Comparison of ENCODE assay signal across 8 cellular contexts in the genomic region with DNA sequence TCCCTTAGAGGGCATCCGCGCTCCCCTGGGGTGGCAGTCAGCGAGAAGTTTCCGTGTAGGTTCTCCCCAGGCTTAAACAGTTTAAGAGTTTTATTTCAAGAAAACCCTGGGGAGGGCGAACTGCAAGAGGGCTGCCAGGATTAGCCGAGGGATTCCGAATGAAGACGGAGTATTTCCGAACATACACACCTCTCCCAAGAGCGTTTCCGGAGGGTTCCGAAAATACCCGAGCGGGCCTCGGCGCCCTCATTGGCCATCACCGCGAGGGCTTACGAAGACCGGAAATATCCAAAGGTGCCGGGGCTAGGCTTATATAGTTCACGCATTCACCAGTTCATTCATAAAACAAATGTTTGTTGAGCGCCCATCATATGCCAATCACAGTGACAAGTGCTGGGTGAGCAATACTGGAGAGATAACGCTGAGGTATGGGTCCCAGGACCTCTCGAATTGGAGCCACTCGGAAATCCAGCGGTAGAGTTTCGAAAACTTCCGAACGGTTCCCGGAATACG. TPM values are rescaled to one million over a fixed set of nuclear protein-coding genes. Genes with fewer than 3 reads are reported as not detected.
DNase-seq lines count a peak whose midpoint lies in the region; ATAC-seq and TF ChIP-seq lines count a peak whose summit lies in the region.

No MANE protein-coding gene starts in this region.

- H3K79me2 ChIP-seq in mammary epithelial cell (ENCODE audit: insufficient read depth, low read length), result peaks cover 67% of the 10 kb centered on the region

- TSS peak; percentile 61 for BruUV-seq in mammary epithelial cell (replicated peaks; lab: Mats Ljungman, UMichigan)

- CTCF ChIA-PET in mammary epithelial cell (lab: Charles Lee; ENCODE audit: low non-redundant PET), result no interaction called here

- peak overlapping the region; percentile 96 for H3K4me2 ChIP-seq in mammary epithelial cell (ENCODE audit: insufficient read depth, low read depth, low read length)

- dilution Hi-C loops in mammary epithelial cell (cut with HindIII; ENCODE audit: low sequenced_read_pairs), result loop anchor here (5.0 kb wide), 2 partner anchors 38 to 88 kb away; no protein-coding TSS in a partner anchor

- H2AFZ ChIP-seq in mammary epithelial cell (ENCODE audit: low read depth, low read length), result peak overlapping the region; percentile 94

- TF ChIP-seq CTCF in WERI-Rb-1 (IDR thresholded peaks at IDR 0.05; ENCODE audit: low read depth, low read length), result no peak
- TF ChIP-seq CTCF in mammary epithelial cell (conservative IDR thresholded peaks at IDR 0.05 in 1 of 2, IDR thresholded peaks at IDR 0.05 in 1 of 2; ENCODE audit: extremely low read depth in 1 of 2, insufficient read depth in 1 of 2, low read depth in 1 of 2, low read length in 2 of 2), result no peak

- H3K4me1 ChIP-seq in mammary epithelial cell (ENCODE audit: insufficient read depth, low read length), result peaks cover 32% of the 10 kb centered on the region

- peak; percentile 70 for DNase-seq in 8988T
- DNase-seq in NCI-H2196 (lab: John Stamatoyannopoulos, UW; ENCODE audit: unreplicated experiment), result peak; percentile 98
- DNase-seq in WERI-Rb-1, result peak; percentile 98
- DNase-seq in mammary epithelial cell, result peak; percentile 93
- peak; percentile 83 for DNase-seq in iPS-NIHi11 (ENCODE audit: low spot score)

- H3K27me3 ChIP-seq in WERI-Rb-1 (ENCODE audit: insufficient read depth, low read depth, severe bottlenecking) (no peaks in the 10 kb centered on the region), mammary epithelial cell (ENCODE audit: insufficient read depth, low read length) (no peaks in the 10 kb centered on the region)

- in situ Hi-C loops in mammary epithelial cell (cut with MboI; ENCODE audit: low sequenced_read_pairs in 2 of 2), result loop anchor here (10.0 kb wide), 2 partner anchors 80 to 90 kb away; no protein-coding TSS in a partner anchor

- H4K20me1 ChIP-seq in mammary epithelial cell (ENCODE audit: insufficient read depth, low read length), result peaks cover 7% of the 10 kb centered on the region

- intact Hi-C loops in mammary epithelial cell (cut with micrococcal nuclease), result loop anchor here (2.0 kb wide), 4 partner anchors 46 to 92 kb away; partner anchors contain the start of gene KMT5C

- H3K9ac ChIP-seq in mammary epithelial cell (ENCODE audit: insufficient read depth, low read length), result peak overlapping the region; percentile 90

- 2% methylated on average over 17 of the region's 32 CpGs for WGBS in mammary epithelial cell (ENCODE audit: low coverage, missing lambda C conversion rate)

- no peaks in the 10 kb centered on the region for H3K9me3 ChIP-seq in WERI-Rb-1 (ENCODE audit: severe bottlenecking)
- no peaks in the 10 kb centered on the region for H3K9me3 ChIP-seq in mammary epithelial cell (replicated peaks; ENCODE audit: insufficient read depth, low read length)

- H3K4me3 ChIP-seq in WERI-Rb-1 (ENCODE audit: low read depth, low read length), result peak overlapping the region; percentile 85
- H3K4me3 ChIP-seq in mammary epithelial cell (replicated peaks in 1 of 3; ENCODE audit: insufficient read depth in 1 of 3, low read depth in 2 of 3, low read length in 3 of 3), result peak overlapping the region; percentile 51 to 98 (median 59)
- peak overlapping the region; percentile 69 to 98 (median 96) for H3K4me3 ChIP-seq in skin epidermis

- ATAC-seq in GM18868 (IDR thresholded peaks at IDR 0.05; ENCODE audit: unreplicated experiment), result peak; percentile 56
- peak; percentile 54 for ATAC-seq in HG03135 (IDR thresholded peaks at IDR 0.05; ENCODE audit: unreplicated experiment)

- H3K36me3 ChIP-seq in WERI-Rb-1, result peaks cover 42% of the 10 kb centered on the region
- H3K36me3 ChIP-seq in mammary epithelial cell (ENCODE audit: insufficient read depth, low read length), result peaks cover 16% of the 10 kb centered on the region

- peak overlapping the region; percentile 79 for H3K27ac ChIP-seq in WERI-Rb-1
- peak overlapping the region; percentile 89 for H3K27ac ChIP-seq in mammary epithelial cell (ENCODE audit: insufficient read depth, low read depth, low read length)
- peak overlapping the region in 20 of 21 experiments; percentile 61 to 95 (median 92) for H3K27ac ChIP-seq in skin epidermis

RNA-seq across cellular contexts. Expression of gene RPL28, which starts 0.4 kb away (rescaled TPM):
- 1,000 to 10,000 TPM in 1 of 2 donors, 100 to 1,000 TPM in 1; 279 to 1,713 TPM for total RNA-seq in mammary epithelial cell
- polyA plus RNA-seq in mammary epithelial cell, result 1,043 TPM
- 571 TPM for polyA minus RNA-seq in mammary epithelial cell

RNA-seq across cellular contexts. Expression of gene TMEM238, which starts 1.2 kb away (rescaled TPM):
- 10 to 100 TPM in 1 of 2 donors, 1 to 10 TPM in 1; 7.2 to 13.6 TPM for total RNA-seq in mammary epithelial cell
- 1.7 TPM for polyA plus RNA-seq in mammary epithelial cell
- 0.47 TPM for polyA minus RNA-seq in mammary epithelial cell

RNA-seq across cellular contexts. Expression of gene TMEM190, which starts 8.7 kb away (rescaled TPM):
- under 1 TPM in 1 of 2 donors, not detected in 1; 0.75 TPM for total RNA-seq in mammary epithelial cell
- not detected for polyA plus RNA-seq in mammary epithelial cell
- not detected for polyA minus RNA-seq in mammary epithelial cell

RNA-seq across cellular contexts. Expression of gene IL11, which starts 15.0 kb away (rescaled TPM):
- total RNA-seq in mammary epithelial cell, result 1 to 10 TPM; 1.3 to 2.5 TPM
- 1.2 TPM for polyA plus RNA-seq in mammary epithelial cell
- 0.88 TPM for polyA minus RNA-seq in mammary epithelial cell

RNA-seq across cellular contexts. Expression of gene GARIN5B, which starts 22.2 kb away (rescaled TPM):
- not detected for total RNA-seq in mammary epithelial cell
- not detected for polyA plus RNA-seq in mammary epithelial cell
- polyA minus RNA-seq in mammary epithelial cell, result not detected

Comparison
In these comparisons a context has a peak if more than half of its experiments do, and no peak if none do; other contexts are left out.
1. Peak in every context shown above with its lines: DNase-seq, ATAC-seq, H3K4me3 ChIP-seq and H3K27ac ChIP-seq.